In the genomic region with DNA sequence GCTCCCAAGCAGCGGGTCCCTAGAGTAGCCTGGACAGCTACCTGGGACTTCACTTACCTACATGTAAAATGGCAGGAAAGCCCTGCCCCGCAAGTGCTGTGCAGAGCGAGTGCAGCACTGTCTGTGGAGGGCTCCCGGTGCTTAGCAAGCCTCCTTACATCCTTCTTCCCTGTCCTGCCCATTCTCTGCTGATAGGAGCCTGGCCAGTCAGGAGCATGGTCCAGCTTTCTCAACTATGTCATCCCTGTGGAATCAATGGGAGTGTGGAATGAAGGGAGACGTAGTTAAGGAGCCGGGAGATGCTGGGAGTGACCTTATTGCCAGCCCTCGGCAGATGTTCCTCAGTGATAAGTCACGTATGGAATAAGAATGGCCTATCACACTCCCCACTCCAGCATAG, we compare ENCODE assay signal across 1 cellular context.
TF ChIP-seq lines count a peak whose summit lies in the region.

No MANE protein-coding gene starts in this region.

TF ChIP-seq in HepG2, 621 proteins besides CTCF, POLR2A, EP300 and RAD21:
- TF ChIP-seq FOXC1 (CRISPR knock-in tag; IDR thresholded peaks at IDR 0.05; ENCODE audit: borderline replicate concordance) (no peak), GZF1 (CRISPR knock-in tag; IDR thresholded peaks at IDR 0.05) (no peak), TARDBP (CRISPR knock-in tag; IDR thresholded peaks at IDR 0.05) (no peak)
